10 cellular contexts compared by ENCODE assay signal in the genomic region with DNA sequence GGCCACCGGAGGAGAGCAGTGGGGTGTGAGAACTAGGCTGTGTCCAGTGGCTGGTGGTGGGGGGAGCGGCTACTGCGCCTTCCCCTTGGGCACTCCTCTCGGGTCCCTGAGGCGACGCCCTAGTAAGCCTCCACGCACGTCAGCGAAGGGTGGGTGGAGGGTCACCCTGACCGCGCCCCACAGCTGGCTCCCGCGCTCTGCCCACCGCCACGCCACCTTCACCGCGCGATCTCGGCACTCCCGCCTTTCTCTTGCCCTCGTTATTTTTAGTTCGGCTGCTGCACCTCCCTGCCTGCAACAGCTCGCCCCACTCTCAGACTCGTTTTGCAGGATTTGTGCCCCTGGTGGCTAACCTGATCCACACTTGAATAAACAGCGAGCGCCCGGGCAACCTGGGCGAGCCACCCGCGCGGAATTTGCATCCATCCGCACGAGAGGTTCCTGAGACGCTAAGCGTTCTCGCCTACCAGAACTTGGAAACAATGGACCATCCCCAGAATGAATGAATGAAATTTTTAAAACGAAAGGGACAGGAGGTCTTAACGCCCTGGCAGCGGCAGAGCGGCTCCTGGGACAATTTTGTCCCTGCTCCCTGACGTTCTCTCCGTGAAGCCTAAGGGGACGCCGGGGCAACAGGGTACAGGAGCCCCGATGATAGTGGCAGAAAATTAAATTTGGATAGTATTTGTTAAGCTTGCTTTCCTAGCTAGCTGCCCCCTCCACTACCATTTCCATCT. TPM values are rescaled to one million over a fixed set of nuclear protein-coding genes. Genes with fewer than 3 reads are reported as not detected.
A peak's percentile ranks its signal among the peaks of the same experiment; 100 is the strongest.
DNase-seq lines count a peak whose midpoint lies in the region; ATAC-seq and TF ChIP-seq lines count a peak whose summit lies in the region.
"Had no signal": no experiment of that assay in that cellular context is flagged by ENCODE, and none has a peak within 500 bp of the region (broad histone marks: within the 10 kb centered on the region; RNA-seq: fewer than 3 reads in every experiment).

No MANE protein-coding gene starts in this region.

- H3K27me3 ChIP-seq in colonic mucosa, result no peaks in the 10 kb centered on the region
- H3K27me3 ChIP-seq in uterus, result no peaks in the 10 kb centered on the region

- H3K36me3 ChIP-seq in colonic mucosa, result no peaks in the 10 kb centered on the region
- no peaks in the 10 kb centered on the region for H3K36me3 ChIP-seq in uterus

- no peak for TF ChIP-seq POLR2A in lower leg skin (IDR thresholded peaks at IDR 0.05)
- no peak for TF ChIP-seq POLR2A in uterus (IDR thresholded peaks at IDR 0.05)

- peak; percentile 30 for DNase-seq in activated naive CD4-positive, alpha-beta T cell treated with anti-CD3 and anti-CD28 coated beads, Interleukin-2, amount 10 ng/mL, durations not matched to agents 7 days and 5 days
- DNase-seq in activated naive CD4-positive, alpha-beta T cell (lab: John Stamatoyannopoulos, UW), result no peak
- peak; percentile 45 for DNase-seq in colonic mucosa
- DNase-seq in lower leg skin (ENCODE audit: low spot score in 2 of 2), result peak; percentile 55 to 88
- DNase-seq in uterus, result peak in 1 of 2 donors; percentile 52
- no peak for DNase-seq in HuH-7 (ENCODE audit: low spot score)
- DNase-seq: GF-D8, MV-4-11 had no signal

- intact Hi-C loops in colonic mucosa (cut with DNase I) (no loop called here), lower leg skin (cut with DNase I; ENCODE audit: low total_unique reads) (no loop called here), uterus (cut with DNase I; ENCODE audit: low total_unique reads) (no loop called here)

- no peaks in the 10 kb centered on the region for H3K36me3 Mint-ChIP-seq in activated naive CD4-positive, alpha-beta T cell treated with anti-CD3 and anti-CD28 coated beads, Interleukin-2, amount 10 ng/mL, durations not matched to agents 7 days and 5 days

- H3K9me3 ChIP-seq in colonic mucosa, result no peaks in the 10 kb centered on the region
- no peaks in the 10 kb centered on the region for H3K9me3 ChIP-seq in uterus

- peak overlapping the region; percentile 38 to 44 for H3K9ac ChIP-seq in colonic mucosa (ENCODE audit: low read depth in 2 of 2, low read length in 2 of 2)

- 12% methylated on average over 43 to 44 of the region's 45 CpGs for WGBS in lower leg skin, 2 donors

- H3K4me1 Mint-ChIP-seq in activated naive CD4-positive, alpha-beta T cell treated with anti-CD3 and anti-CD28 coated beads, Interleukin-2, amount 10 ng/mL, durations not matched to agents 7 days and 5 days, result peaks cover 4% of the 10 kb centered on the region

- CTCF ChIA-PET in activated naive CD4-positive, alpha-beta T cell treated with anti-CD3 and anti-CD28 coated beads, Interleukin-2, amount 10 ng/mL, durations not matched to agents 7 days and 5 days (lab: Charles Lee), result interaction anchor here (0.6 kb wide), 1 partner anchor 1003 kb away, joined by 3 read pairs; no protein-coding TSS in a partner anchor

- H3K27ac Mint-ChIP-seq in activated naive CD4-positive, alpha-beta T cell treated with anti-CD3 and anti-CD28 coated beads, Interleukin-2, amount 10 ng/mL, durations not matched to agents 7 days and 5 days, result no peak overlapping the region

- TF ChIP-seq CTCF in colonic mucosa (IDR thresholded peaks at IDR 0.05) (no peak), lower leg skin (IDR thresholded peaks at IDR 0.05) (no peak), uterus (IDR thresholded peaks at IDR 0.05) (peak in 2 of 4 experiments; percentile 25 to 27)

- peaks cover 48% of the 10 kb centered on the region for H3K27me3 Mint-ChIP-seq in activated naive CD4-positive, alpha-beta T cell treated with anti-CD3 and anti-CD28 coated beads, Interleukin-2, amount 10 ng/mL, durations not matched to agents 7 days and 5 days

- H3K9me3 Mint-ChIP-seq in activated naive CD4-positive, alpha-beta T cell treated with anti-CD3 and anti-CD28 coated beads, Interleukin-2, amount 10 ng/mL, durations not matched to agents 7 days and 5 days, result no peaks in the 10 kb centered on the region

- H3K4me3 Mint-ChIP-seq in activated naive CD4-positive, alpha-beta T cell treated with anti-CD3 and anti-CD28 coated beads, Interleukin-2, amount 10 ng/mL, durations not matched to agents 7 days and 5 days, result no peak overlapping the region

- H3K4me1 ChIP-seq in colonic mucosa (peaks cover 7% of the 10 kb centered on the region), uterus (no peaks in the 10 kb centered on the region)

- H3K4me3 ChIP-seq in colonic mucosa (peak overlapping the region; percentile 19), lower leg skin (ENCODE audit: low read depth, poor library complexity, severe bottlenecking) (no peak overlapping the region), uterus (peak overlapping the region; percentile 15 to 16)

- H3K27ac ChIP-seq in colonic mucosa (no peak overlapping the region), uterus (no peak overlapping the region)

- ATAC-seq in HG03520 (IDR thresholded peaks at IDR 0.05; ENCODE audit: unreplicated experiment) (no peak), GM21717 (IDR thresholded peaks at IDR 0.05; ENCODE audit: unreplicated experiment) (no peak)

RNA-seq across cellular contexts. Expression of a gene that starts 7.0 kb away (rescaled TPM):
- total RNA-seq in colonic mucosa (10 to 100 TPM; 11.7 to 14.5 TPM), lower leg skin (10 to 100 TPM in 3 of 4 donors, 1 to 10 TPM in 1; 9.1 to 24.5 (median 19.0) TPM), uterus (100 to 1,000 TPM in 1 of 4 donors, 10 to 100 TPM in 3; 12.0 to 127 (median 14.9) TPM)

Comparison
In these comparisons a context has a peak if more than half of its experiments do, and no peak if none do; other contexts are left out.
1. DNase-seq: peak in activated naive CD4-positive, alpha-beta T cell treated with anti-CD3 and anti-CD28 coated beads, Interleukin-2, amount 10 ng/mL, durations not matched to agents 7 days and 5 days (single experiment), colonic mucosa (single experiment) and lower leg skin (2 of 2); none in activated naive CD4-positive, alpha-beta T cell (0 of 4) and HuH-7 (single experiment).